ENCODE assay signal across 1 cellular context in the genomic region with DNA sequence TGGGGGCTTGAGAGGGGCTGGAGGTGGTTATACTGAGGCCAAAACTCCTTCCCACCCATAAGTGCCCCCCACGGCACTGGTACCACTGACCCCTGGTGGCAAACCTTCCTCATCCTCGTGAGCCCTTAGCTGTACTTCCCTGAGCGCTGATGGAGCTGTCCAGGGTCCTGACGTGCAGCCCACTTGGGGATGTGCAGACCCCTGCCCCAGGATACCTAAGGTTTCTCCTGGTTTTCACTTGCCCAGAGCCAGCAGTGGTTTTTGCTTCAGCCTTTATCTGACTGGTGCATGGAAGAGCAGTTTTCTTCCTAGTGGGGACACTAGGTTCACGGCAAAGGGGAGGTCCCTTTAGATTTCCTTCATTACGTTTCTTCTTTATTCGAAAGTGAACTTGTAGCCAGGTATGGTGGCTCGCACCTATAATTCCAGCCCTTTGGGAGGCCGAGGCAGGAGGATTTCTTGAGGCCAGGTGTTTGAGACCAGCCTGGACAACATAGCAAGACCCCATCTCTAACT.
A peak's percentile ranks its signal among the peaks of the same experiment; 100 is the strongest.
TF ChIP-seq lines count a peak whose summit lies in the region.

No MANE protein-coding gene starts in this region.

TF ChIP-seq in H1, 55 proteins besides CTCF, POLR2A, EP300 and RAD21:
- TF ChIP-seq BRCA1 (IDR thresholded peaks at IDR 0.05; ENCODE audit: low read depth, low read length) (no peak), SIX5 (IDR thresholded peaks at IDR 0.05; ENCODE audit: low read depth, low read length) (no peak), GABPA (IDR thresholded peaks at IDR 0.05; ENCODE audit: borderline replicate concordance, insufficient read depth, low read length) (peak; percentile 18; the same call in 1 of the 2 replicates), SIN3A (conservative IDR thresholded peaks at IDR 0.05 in 1 of 2, IDR thresholded peaks at IDR 0.05 in 1 of 2; ENCODE audit: low read depth in 1 of 2, low read length in 2 of 2) (peak; percentile 83 to 93; a peak in 3 of 4 replicates), SAP30 (IDR thresholded peaks at IDR 0.05; ENCODE audit: insufficient read depth, insufficient replicate concordance, low read length) (peak; percentile 44)
- TF ChIP-seq, protein P1, sequence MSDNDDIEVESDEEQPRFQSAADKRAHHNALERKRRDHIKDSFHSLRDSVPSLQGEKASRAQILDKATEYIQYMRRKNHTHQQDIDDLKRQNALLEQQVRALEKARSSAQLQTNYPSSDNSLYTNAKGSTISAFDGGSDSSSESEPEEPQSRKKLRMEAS (IDR thresholded peaks at IDR 0.05) = peak; percentile 54
TF ChIP-seq in H1: peak in this region for 4.
